In genomic region chr1:243407284-243408018, GRCh38 we compare ENCODE assay signal across 14 cellular contexts.
DNase-seq lines count a peak whose midpoint lies in the region; ATAC-seq, FAIRE-seq and TF ChIP-seq lines count a peak whose summit lies in the region.
"Had no signal": no experiment of that assay in that cellular context is flagged by ENCODE, and none has a peak within 500 bp of the region (broad histone marks: within the 10 kb centered on the region; RNA-seq: fewer than 3 reads in every experiment).

No MANE protein-coding gene starts in this region.

- CTCF ChIA-PET in RWPE1 (lab: Yijun Ruan, JAX) = no interaction called here

- no peaks in the 10 kb centered on the region for H3K9me3 ChIP-seq in endodermal cell (ENCODE audit: control insufficient read depth, low read length)
- no peaks in the 10 kb centered on the region for H3K9me3 ChIP-seq in small intestine (ENCODE audit: control insufficient read depth, low read depth)
- H3K9me3 ChIP-seq: tibial nerve had no signal

- TF ChIP-seq CTCF in RWPE1 (conservative IDR thresholded peaks at IDR 0.05; ENCODE audit: low read depth) (no peak), fibroblast of mammary gland (conservative IDR thresholded peaks at IDR 0.05; ENCODE audit: control insufficient read depth, insufficient read depth, low read depth, low read length) (no peak), endodermal cell (conservative IDR thresholded peaks at IDR 0.05) (no peak)

- H3K9ac ChIP-seq in endodermal cell (ENCODE audit: extremely low read depth, low read length, poor library complexity, severe bottlenecking) = no peak overlapping the region

- no peaks in the 10 kb centered on the region for H3K36me3 Mint-ChIP-seq in endodermal cell (ENCODE audit: low read depth)

- peak; percentile 31 for DNase-seq in GM04503 (ENCODE audit: low read depth)
- peak; percentile 7 for DNase-seq in RWPE1 (ENCODE audit: low spot score)
- peak; percentile 50 for DNase-seq in fibroblast of mammary gland (ENCODE audit: low read depth)
- DNase-seq in endodermal cell = no peak
- DNase-seq in small intestine = no peak
- DNase-seq in ecto neural progenitor cell (ENCODE audit: low spot score) = no peak
- DNase-seq: activated gamma-delta T cell, NCI-H2081, right cardiac atrium had no signal

- no peaks in the 10 kb centered on the region for H3K9me3 Mint-ChIP-seq in endodermal cell

- H3K4me3 ChIP-seq in ACC112 (ENCODE audit: low read depth, low read length) (0 out of 2 replicates have a peak overlapping the region, but pooled peaks have one; percentile 20), fibroblast of mammary gland (ENCODE audit: control insufficient read depth, low read depth, low read length) (no peak overlapping the region), endodermal cell (ENCODE audit: low read length) (no peak overlapping the region), small intestine (ENCODE audit: low read depth in 1 of 2, low read length in 2 of 2) (no peak overlapping the region)
- H3K4me3 ChIP-seq: GM12878, PC-9, tibial nerve had no signal

- POLR2A ChIA-PET in RWPE1 (lab: Yijun Ruan, JAX; ENCODE audit: low non-redundant PET) = no interaction called here

- H2AFZ ChIP-seq in ACC112 (ENCODE audit: low read length, unreplicated experiment) = no peak overlapping the region
- H2AFZ ChIP-seq: PC-9 had no signal

- H3K27ac Mint-ChIP-seq in endodermal cell = no peak overlapping the region

- H3K79me2 ChIP-seq in ACC112 (ENCODE audit: control insufficient read depth, insufficient read depth, low read length, unreplicated experiment) = no peaks in the 10 kb centered on the region

- peak overlapping the region; percentile 43 for H3K27ac ChIP-seq in ACC112 (ENCODE audit: low read depth, low read length)
- no peak overlapping the region for H3K27ac ChIP-seq in RWPE1
- H3K27ac ChIP-seq in endodermal cell (ENCODE audit: low read depth, low read length) = no peak overlapping the region
- no peak overlapping the region for H3K27ac ChIP-seq in small intestine (ENCODE audit: low read depth in 1 of 2, low read length in 1 of 2)
- H3K27ac ChIP-seq: PC-9, tibial nerve had no signal

- H3K27me3 ChIP-seq in ACC112 (ENCODE audit: insufficient read depth, low read length) = no peaks in the 10 kb centered on the region
- H3K27me3 ChIP-seq in endodermal cell (ENCODE audit: control insufficient read depth, insufficient read depth, low read length, poor library complexity, severe bottlenecking) = no peaks in the 10 kb centered on the region
- no peaks in the 10 kb centered on the region for H3K27me3 ChIP-seq in small intestine (ENCODE audit: control insufficient read depth in 2 of 2, insufficient read depth in 2 of 2, low read length in 2 of 2)
- H3K27me3 ChIP-seq: tibial nerve had no signal

- WGBS in endodermal cell (ENCODE audit: insufficient coverage in 1 of 2, insufficient read length in 1 of 2), 2 experiments = 70 to 83% methylated on average over 2 to 3 of the region's 3 CpGs
- WGBS in small intestine, 3 donors = 71 to 75% (median 72%) methylated on average over 3 of the region's 3 CpGs

- H3K4me1 Mint-ChIP-seq in endodermal cell = peaks cover 4% of the 10 kb centered on the region

- H3K27me3 Mint-ChIP-seq in endodermal cell (ENCODE audit: insufficient read depth) = no peaks in the 10 kb centered on the region

- FAIRE-seq in small intestine (lab: Jason Lieb, UNC) = no peak
- FAIRE-seq: GM12878 had no signal

- H3K4me3 Mint-ChIP-seq in endodermal cell = no peak overlapping the region

- peaks cover 14% of the 10 kb centered on the region for H3K4me1 ChIP-seq in ACC112 (ENCODE audit: control insufficient read depth, insufficient read depth, low read length, unreplicated experiment)
- H3K4me1 ChIP-seq in endodermal cell (ENCODE audit: control insufficient read depth, insufficient read depth, low read length) = peaks cover 2% of the 10 kb centered on the region
- no peaks in the 10 kb centered on the region for H3K4me1 ChIP-seq in small intestine (ENCODE audit: control insufficient read depth in 2 of 2, insufficient read depth in 1 of 2, low read depth in 1 of 2, low read length in 1 of 2)
- H3K4me1 ChIP-seq: tibial nerve had no signal

- ATAC-seq in HG02870 (IDR thresholded peaks at IDR 0.05; ENCODE audit: unreplicated experiment) = no peak
- ATAC-seq: GM12878, right cardiac atrium had no signal

- peaks cover 3% of the 10 kb centered on the region; the same call in 1 of the 2 replicates for H3K36me3 ChIP-seq in ACC112 (ENCODE audit: insufficient read depth, low read length)
- no peaks in the 10 kb centered on the region for H3K36me3 ChIP-seq in endodermal cell (ENCODE audit: control insufficient read depth, insufficient read depth, low read length)
- H3K36me3 ChIP-seq in small intestine (ENCODE audit: control insufficient read depth in 2 of 2, insufficient read depth in 2 of 2, low read length in 2 of 2) = no peaks in the 10 kb centered on the region

Comparison
In these comparisons a context has a peak if more than half of its experiments do, and no peak if none do; other contexts are left out.
1. DNase-seq: peak in GM04503 (single experiment), RWPE1 (single experiment) and fibroblast of mammary gland (single experiment); none in endodermal cell (single experiment), small intestine (single experiment) and ecto neural progenitor cell (single experiment).